ENCODE assay signal across 18 cellular contexts in genomic region chr18:24214144-24214543, GRCh38.
DNase-seq lines count a peak whose midpoint lies in the region; ATAC-seq, FAIRE-seq and TF ChIP-seq lines count a peak whose summit lies in the region.
"Had no signal": no experiment of that assay in that cellular context is flagged by ENCODE, and none has a peak within 500 bp of the region (broad histone marks: within the 10 kb centered on the region; RNA-seq: fewer than 3 reads in every experiment).

No MANE protein-coding gene starts in this region.

- peak; percentile 93 for FAIRE-seq in G401.6 (lab: Jason Lieb, UNC)

- TF ChIP-seq CTCF in RWPE2 (IDR thresholded peaks at IDR 0.05; ENCODE audit: poor library complexity, severe bottlenecking) (no peak), lower lobe of right lung (IDR thresholded peaks at IDR 0.05) (no peak)

- intact Hi-C loops in lower lobe of right lung (cut with DNase I): no loop called here

- H3K4me1 ChIP-seq in RWPE2 (ENCODE audit: insufficient read depth, poor library complexity, severe bottlenecking): peaks cover 47% of the 10 kb centered on the region
- peaks cover 30% of the 10 kb centered on the region for H3K4me1 ChIP-seq in lower lobe of right lung
- peaks cover 14 to 17% (median 15%) of the 10 kb centered on the region in 3 donors for H3K4me1 ChIP-seq in skeletal muscle tissue (ENCODE audit: control insufficient read depth in 3 of 3, insufficient read depth in 3 of 3, low read length in 3 of 3)

- DNase-seq in RWPE2 (ENCODE audit: low spot score) (no peak), lower lobe of right lung (no peak), NCI-H2171 (lab: John Stamatoyannopoulos, UW) (no peak), NCI-H2196 treated with DMSO at 0.1 percent for 48 hours (lab: John Stamatoyannopoulos, UW; ENCODE audit: unreplicated experiment) (no peak), pons (ENCODE audit: low spot score) (no peak)
- DNase-seq: activated CD4-positive, alpha-beta T cell treated with anti-CD3 and anti-CD28 coated beads for 48 hours; activated CD8-positive, alpha-beta memory T cell treated with anti-CD3 and anti-CD28 coated beads, Interleukin-2, amount 50 U/mL, for 4 hours; activated gamma-delta T cell; cerebellar nuclear complex; foreskin keratinocyte; naive B cell; NCI-H187 treated with DMSO at 0.1 percent for 48 hours; stimulated activated naive CD4-positive, alpha-beta T cell treated with Interleukin-2 at 50 U/mL for 16 hours had no signal

- H3K4me3 ChIP-seq in RWPE2 (ENCODE audit: severe bottlenecking) (no peak overlapping the region), lower lobe of right lung (no peak overlapping the region), skeletal muscle tissue (ENCODE audit: low read length in 3 of 3) (no peak overlapping the region)

- peak overlapping the region; percentile 65 for H3K27ac ChIP-seq in RWPE2 (ENCODE audit: poor library complexity, severe bottlenecking)
- H3K27ac ChIP-seq in lower lobe of right lung: peak overlapping the region; percentile 67
- H3K27ac ChIP-seq in skeletal muscle tissue (ENCODE audit: low read depth, low read length): peak overlapping the region; percentile 19
- H3K27ac ChIP-seq: foreskin keratinocyte had no signal

- H3K9ac ChIP-seq in skeletal muscle tissue (ENCODE audit: low read depth in 1 of 3, low read length in 3 of 3): no peak overlapping the region

- H3K27me3 ChIP-seq in RWPE2 (ENCODE audit: insufficient read depth, poor library complexity, severe bottlenecking) (no peaks in the 10 kb centered on the region), lower lobe of right lung (ENCODE audit: low read depth) (no peaks in the 10 kb centered on the region), skeletal muscle tissue (ENCODE audit: control insufficient read depth in 3 of 3, insufficient read depth in 3 of 3, low read length in 3 of 3) (no peaks in the 10 kb centered on the region)
- H3K27me3 ChIP-seq: foreskin keratinocyte had no signal

- ATAC-seq in RWPE2 (ENCODE audit: low read depth) (no peak), lower lobe of right lung (no peak), GM21576 (IDR thresholded peaks at IDR 0.05; ENCODE audit: unreplicated experiment) (no peak)
- ATAC-seq: foreskin keratinocyte, left lobe of liver, SK-N-SH treated with all-trans-retinoic acid at 6 μM for 48 hours had no signal

- H3K36me3 ChIP-seq in RWPE2 (ENCODE audit: low read depth) (no peaks in the 10 kb centered on the region), lower lobe of right lung (no peaks in the 10 kb centered on the region), skeletal muscle tissue (ENCODE audit: control insufficient read depth in 3 of 3, insufficient read depth in 3 of 3, low read length in 3 of 3) (no peaks in the 10 kb centered on the region)

- no peaks in the 10 kb centered on the region for H3K9me3 ChIP-seq in RWPE2 (ENCODE audit: severe bottlenecking)
- H3K9me3 ChIP-seq in lower lobe of right lung: no peaks in the 10 kb centered on the region
- no peaks in the 10 kb centered on the region for H3K9me3 ChIP-seq in skeletal muscle tissue (ENCODE audit: control insufficient read depth in 3 of 3, low read length in 3 of 3)
